Comparison of ENCODE assay signal across 8 cellular contexts in the genomic region with DNA sequence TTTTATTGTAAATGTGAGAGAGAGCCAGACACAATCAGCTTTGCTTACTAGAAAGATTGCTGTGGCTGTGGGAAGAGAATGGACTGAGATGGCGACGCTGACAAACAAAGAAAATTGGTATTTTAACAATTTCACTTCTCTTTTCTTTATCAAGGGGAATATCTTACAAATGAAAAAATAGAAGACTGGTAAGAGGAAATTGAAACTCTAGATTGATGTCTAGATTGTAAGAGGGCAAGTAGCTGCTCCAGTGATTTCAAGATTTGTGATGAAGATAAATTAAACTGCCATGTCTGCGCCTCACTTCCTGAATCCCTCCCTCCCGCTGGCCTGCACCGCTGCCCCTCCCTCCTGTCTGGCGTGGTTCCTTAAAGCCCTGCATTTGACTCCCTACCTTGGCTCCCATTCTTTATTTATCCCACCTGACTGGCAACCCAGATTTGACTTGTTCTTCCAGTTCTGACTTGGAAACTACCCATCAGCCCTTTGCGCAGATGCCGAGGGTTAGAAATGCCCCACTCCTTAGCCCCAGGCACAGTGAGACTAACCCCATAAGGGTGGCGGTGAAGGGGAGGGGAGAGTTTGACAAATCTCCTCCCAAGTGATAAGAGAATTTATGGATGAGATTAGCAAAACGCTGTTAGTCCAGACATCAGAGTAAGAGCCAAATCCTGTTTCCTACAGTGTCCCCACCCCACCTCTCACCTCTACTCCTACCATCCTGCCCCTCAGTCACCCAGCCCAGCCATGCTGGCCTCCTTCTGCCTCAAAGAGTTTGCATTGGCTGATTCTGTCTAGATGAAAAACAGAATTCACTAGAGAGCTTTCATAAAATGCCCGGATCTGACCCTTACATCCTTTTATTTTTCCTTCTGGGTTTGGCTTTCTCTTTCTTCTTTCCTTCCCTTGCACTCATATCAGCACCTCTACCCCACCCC.
A peak's percentile ranks its signal among the peaks of the same experiment; 100 is the strongest.
DNase-seq lines count a peak whose midpoint lies in the region; ATAC-seq, FAIRE-seq and TF ChIP-seq lines count a peak whose summit lies in the region.

No MANE protein-coding gene starts in this region.

- H3F3A ChIP-seq in SU-DHL-6 (ENCODE audit: insufficient read depth), result peaks cover 24% of the 10 kb centered on the region

- peaks cover 35 to 47% (median 43%) of the 10 kb centered on the region in 10 experiments for H3K4me1 ChIP-seq in BLaER1 treated with 17β-estradiol and CSF1 and Interleukin-3, amounts not matched to agents 10 nM and 100 nM
- H3K4me1 ChIP-seq in right cardiac atrium (ENCODE audit: control insufficient read depth, insufficient read depth, low read length) (peaks cover 5% of the 10 kb centered on the region), subcutaneous abdominal adipose tissue (ENCODE audit: control insufficient read depth in 5 of 5, insufficient read depth in 5 of 5, low read length in 5 of 5) (peaks cover 0 to 18% (median 16%) of the 10 kb centered on the region in 5 donors)

- TF ChIP-seq CTCF in SU-DHL-6 (IDR thresholded peaks at IDR 0.05; ENCODE audit: insufficient read depth, low read length, poor library complexity, severe bottlenecking), result no peak

- no peaks in the 10 kb centered on the region for H3K27me3 ChIP-seq in BLaER1 treated with 17β-estradiol and CSF1 and Interleukin-3, amounts not matched to agents 10 nM and 100 nM
- H3K27me3 ChIP-seq in SU-DHL-6 (ENCODE audit: low read length) (no peaks in the 10 kb centered on the region), right cardiac atrium (ENCODE audit: control insufficient read depth, insufficient read depth) (no peaks in the 10 kb centered on the region), subcutaneous abdominal adipose tissue (ENCODE audit: control insufficient read depth in 5 of 5, insufficient read depth in 4 of 5, low read length in 5 of 5) (no peaks in the 10 kb centered on the region)

- peak overlapping the region; percentile 86 for H2AFZ ChIP-seq in SU-DHL-6 (ENCODE audit: low read depth, low read length, severe bottlenecking)

- peak overlapping the region; percentile 75 to 92 (median 87) for H3K4me2 ChIP-seq in BLaER1 treated with 17β-estradiol and CSF1 and Interleukin-3, amounts not matched to agents 10 nM and 100 nM
- peak overlapping the region; percentile 69 for H3K4me2 ChIP-seq in SU-DHL-6 (ENCODE audit: low read depth, low read length, poor library complexity, severe bottlenecking)

- H3K4me3 ChIP-seq in BLaER1 treated with 17β-estradiol and CSF1 and Interleukin-3, amounts not matched to agents 10 nM and 100 nM, result peak overlapping the region; percentile 42 to 59 (median 46)
- H3K4me3 ChIP-seq in SU-DHL-6 (ENCODE audit: insufficient read depth, low read length, poor library complexity, severe bottlenecking), result peak overlapping the region; percentile 32
- H3K4me3 ChIP-seq in right cardiac atrium (ENCODE audit: low read length), result no peak overlapping the region
- H3K4me3 ChIP-seq in subcutaneous abdominal adipose tissue (ENCODE audit: low read depth in 1 of 5, low read length in 5 of 5), result peak overlapping the region; percentile 31 to 57 (median 48)

- intact Hi-C loops in right cardiac atrium (cut with DNase I), result loop anchor here in 2 of 4 donors (5.0 to 10.0 kb wide), 4 partner anchors 185 to 475 kb away; no protein-coding TSS in a partner anchor

- H3K9me2 ChIP-seq in SU-DHL-6 (replicated peaks; ENCODE audit: insufficient read depth, low read length), result no peaks in the 10 kb centered on the region

- H3K9ac ChIP-seq in BLaER1 treated with 17β-estradiol and CSF1 and Interleukin-3, amounts not matched to agents 10 nM and 100 nM, result peak overlapping the region; percentile 69 to 82 (median 76)
- peak overlapping the region; percentile 55 for H3K9ac ChIP-seq in SU-DHL-6 (ENCODE audit: low read length)
- peak overlapping the region in 2 of 5 donors; percentile 5 to 16 for H3K9ac ChIP-seq in subcutaneous abdominal adipose tissue (ENCODE audit: low read length in 5 of 5)

- FAIRE-seq in GM19239 (lab: Jason Lieb, UNC), result peak; percentile 92

- H3K36me3 ChIP-seq in BLaER1 treated with 17β-estradiol and CSF1 and Interleukin-3, amounts not matched to agents 10 nM and 100 nM, result peaks cover 0 to 6% (median 0%) of the 10 kb centered on the region in 11 experiments; a peak in 1 of 22 replicates
- H3K36me3 ChIP-seq in SU-DHL-6 (ENCODE audit: low read length), result no peaks in the 10 kb centered on the region
- no peaks in the 10 kb centered on the region for H3K36me3 ChIP-seq in subcutaneous abdominal adipose tissue (ENCODE audit: control insufficient read depth in 5 of 5, insufficient read depth in 5 of 5, low read length in 5 of 5)

- DNase-seq in GM19239 (ENCODE audit: insufficient read length, low spot score) (no peak), right cardiac atrium (peak in 1 of 3 donors; percentile 57), NCI-H2171 (lab: John Stamatoyannopoulos, UW) (no peak)
- DNase-seq in NK-92 treated with Interleukin-12 subunit alpha and Interleukin-12 subunit beta, amount 100 ng/mL, for 24 hours (lab: John Stamatoyannopoulos, UW), result no peak

- H4K20me1 ChIP-seq in BLaER1 treated with 17β-estradiol and CSF1 and Interleukin-3, amounts not matched to agents 10 nM and 100 nM, result no peaks in the 10 kb centered on the region
- H4K20me1 ChIP-seq in SU-DHL-6 (ENCODE audit: low read depth, low read length), result no peaks in the 10 kb centered on the region

- WGBS in right cardiac atrium, result 54% methylated on average over 11 of the region's 11 CpGs

- ATAC-seq in HG03342 (IDR thresholded peaks at IDR 0.05; ENCODE audit: unreplicated experiment) (peak; percentile 39), right cardiac atrium (peak; percentile 20 to 39)

- H3K27ac ChIP-seq in BLaER1 treated with 17β-estradiol and CSF1 and Interleukin-3, amounts not matched to agents 10 nM and 100 nM, result peak overlapping the region; percentile 71 to 95 (median 87)
- H3K27ac ChIP-seq in SU-DHL-6 (ENCODE audit: low read depth, low read length), result peak overlapping the region; percentile 92
- no peak overlapping the region for H3K27ac ChIP-seq in right cardiac atrium (ENCODE audit: low read length)
- peak overlapping the region; percentile 7 for H3K27ac ChIP-seq in subcutaneous abdominal adipose tissue (ENCODE audit: low read depth, low read length)

- H3K79me2 ChIP-seq in SU-DHL-6 (ENCODE audit: insufficient read depth, low read length), result no peaks in the 10 kb centered on the region

- peaks cover 24 to 40% (median 36%) of the 10 kb centered on the region in 11 experiments for H3K9me3 ChIP-seq in BLaER1 treated with 17β-estradiol and CSF1 and Interleukin-3, amounts not matched to agents 10 nM and 100 nM (replicated peaks in 1 of 11)
- no peaks in the 10 kb centered on the region for H3K9me3 ChIP-seq in SU-DHL-6 (ENCODE audit: insufficient read depth, low read length)
- H3K9me3 ChIP-seq in right cardiac atrium (ENCODE audit: control insufficient read depth, low read length), result no peaks in the 10 kb centered on the region
- H3K9me3 ChIP-seq in subcutaneous abdominal adipose tissue (ENCODE audit: control insufficient read depth in 5 of 5, low read length in 5 of 5), result peaks cover 4 to 24% (median 20%) of the 10 kb centered on the region in 5 donors
